Comparison of ENCODE assay signal across 12 cellular contexts in genomic region chrX:118637997-118638396, GRCh38.
DNase-seq lines count a peak whose midpoint lies in the region; ATAC-seq and TF ChIP-seq lines count a peak whose summit lies in the region.
"Had no signal": no experiment of that assay in that cellular context is flagged by ENCODE, and none has a peak within 500 bp of the region (broad histone marks: within the 10 kb centered on the region; RNA-seq: fewer than 3 reads in every experiment).

No MANE protein-coding gene starts in this region.

- TF ChIP-seq RAD21 in liver (IDR thresholded peaks at IDR 0.05): peak; percentile 75 to 80

- H3K27me3 ChIP-seq in BE2C (no peaks in the 10 kb centered on the region), liver (ENCODE audit: control insufficient read depth in 4 of 4, insufficient read depth in 4 of 4, low read length in 3 of 4) (no peaks in the 10 kb centered on the region), mesenchymal stem cell (ENCODE audit: control insufficient read depth in 1 of 2, insufficient read depth in 1 of 2, low read length in 2 of 2) (peaks cover 0 to 4% of the 10 kb centered on the region in 2 experiments)

- H3K4ac ChIP-seq in mesenchymal stem cell (ENCODE audit: low read depth in 1 of 2, low read length in 2 of 2): no peak overlapping the region

- no peak overlapping the region for H2AK5ac ChIP-seq in mesenchymal stem cell (ENCODE audit: low read length, severe bottlenecking)

- peak; percentile 27; the same call in 1 of the 2 replicates for TF ChIP-seq CTCF in BE2C (IDR thresholded peaks at IDR 0.05; ENCODE audit: low read depth, low read length)
- peak; percentile 46 for TF ChIP-seq CTCF in LNCaP clone FGC (IDR thresholded peaks at IDR 0.05; ENCODE audit: control insufficient read depth, extremely low read depth, insufficient read depth)
- peak; percentile 15 for TF ChIP-seq CTCF in cardiac fibroblast (IDR thresholded peaks at IDR 0.05; ENCODE audit: low read depth, low read length)
- TF ChIP-seq CTCF in liver (IDR thresholded peaks at IDR 0.05; ENCODE audit: low read depth, low read length, missing input control): peak; percentile 31

- H2AFZ ChIP-seq in mesenchymal stem cell (ENCODE audit: low read depth, low read length): no peak overlapping the region

- WGBS in liver: 18% methylated on average over 2 of the region's 2 CpGs
- whole genome bisulfite sequencing in mesenchymal stem cell: 79% methylated on average over 2 of the region's 2 CpGs

- no peak for ATAC-seq in HG03442 (IDR thresholded peaks at IDR 0.05; ENCODE audit: unreplicated experiment)
- ATAC-seq in GM21367 (IDR thresholded peaks at IDR 0.05; ENCODE audit: unreplicated experiment): no peak
- ATAC-seq: activated CD4-positive, CD25-positive, alpha-beta regulatory T cell treated with anti-CD3 and anti-CD28 coated beads, Interleukin-2, amount 50 U/mL, for 24 hours had no signal

- no peak overlapping the region for H3K14ac ChIP-seq in mesenchymal stem cell (ENCODE audit: low read length in 2 of 2)

- H3K18ac ChIP-seq in mesenchymal stem cell (ENCODE audit: low read depth in 1 of 2, low read length in 2 of 2): no peak overlapping the region

- DNase-seq in BE2C (no peak), LNCaP clone FGC (ENCODE audit: low read depth) (no peak), cardiac fibroblast (ENCODE audit: low read depth in 2 of 2) (peak; percentile 10 to 15), mesenchymal stem cell (no peak), iPS-NIHi11 (ENCODE audit: low spot score) (no peak)
- DNase-seq: activated naive CD4-positive, alpha-beta T cell treated with anti-CD3 and anti-CD28 coated beads, Interleukin-2, amount 10 ng/mL, durations not matched to agents 7 days and 5 days; NCI-H2081 treated with DMSO at 0.1 percent for 48 hours; Right ventricle myocardium superior had no signal

- no peaks in the 10 kb centered on the region for H3K9me3 ChIP-seq in BE2C
- H3K9me3 ChIP-seq in liver (ENCODE audit: control insufficient read depth in 4 of 4, low read length in 3 of 4): no peaks in the 10 kb centered on the region
- no peaks in the 10 kb centered on the region for H3K9me3 ChIP-seq in mesenchymal stem cell (ENCODE audit: control insufficient read depth, low read length)

- H2BK15ac ChIP-seq in mesenchymal stem cell (ENCODE audit: low read depth, poor library complexity, severe bottlenecking): no peak overlapping the region

- no peaks in the 10 kb centered on the region for H3K36me3 ChIP-seq in BE2C
- H3K36me3 ChIP-seq in liver (ENCODE audit: control insufficient read depth in 4 of 4, insufficient read depth in 3 of 4, low read depth in 1 of 4, low read length in 3 of 4): no peaks in the 10 kb centered on the region
- peaks cover 5 to 70% of the 10 kb centered on the region in 2 experiments for H3K36me3 ChIP-seq in mesenchymal stem cell (ENCODE audit: control insufficient read depth in 1 of 2, insufficient read depth in 2 of 2, low read depth in 1 of 2, low read length in 2 of 2)

- H3K79me1 ChIP-seq in mesenchymal stem cell (replicated peaks; ENCODE audit: low read length, poor library complexity, severe bottlenecking): no peaks in the 10 kb centered on the region

- no peak overlapping the region for H2BK120ac ChIP-seq in mesenchymal stem cell (ENCODE audit: low read depth, low read length)

- H3K23ac ChIP-seq in mesenchymal stem cell (ENCODE audit: low read length in 2 of 2): no peak overlapping the region

- H3K4me1 ChIP-seq in BE2C (no peaks in the 10 kb centered on the region), liver (ENCODE audit: control insufficient read depth in 4 of 4, insufficient read depth in 4 of 4, low read length in 3 of 4) (no peaks in the 10 kb centered on the region), mesenchymal stem cell (ENCODE audit: control insufficient read depth, insufficient read depth, low read depth, low read length) (no peaks in the 10 kb centered on the region)

- no peak overlapping the region for H3K4me3 ChIP-seq in BE2C (ENCODE audit: low read depth, low read length)
- H3K4me3 ChIP-seq in LNCaP clone FGC (ENCODE audit: low read depth, low read length): no peak overlapping the region
- no peak overlapping the region for H3K4me3 ChIP-seq in cardiac fibroblast (replicated peaks in 1 of 2; ENCODE audit: low read depth in 2 of 2, low read length in 2 of 2)
- no peak overlapping the region for H3K4me3 ChIP-seq in liver (ENCODE audit: low read depth in 1 of 3, low read length in 3 of 3)
- no peak overlapping the region for H3K4me3 ChIP-seq in mesenchymal stem cell (ENCODE audit: insufficient read depth in 1 of 2, low read depth in 1 of 2, low read length in 2 of 2)

- H4K8ac ChIP-seq in mesenchymal stem cell (ENCODE audit: low read length): no peak overlapping the region

- no peak overlapping the region for H2BK5ac ChIP-seq in mesenchymal stem cell (ENCODE audit: low read depth, low read length, poor library complexity, severe bottlenecking)

- no peak overlapping the region for H2BK12ac ChIP-seq in mesenchymal stem cell (ENCODE audit: low read length in 2 of 2)

- H3K9ac ChIP-seq in liver (ENCODE audit: low read depth in 1 of 2, low read length in 2 of 2): no peak overlapping the region
- H3K9ac ChIP-seq in mesenchymal stem cell (ENCODE audit: low read length): no peak overlapping the region

- no peak overlapping the region for H3K27ac ChIP-seq in liver (ENCODE audit: low read depth in 1 of 2, low read length in 2 of 2)
- no peak overlapping the region for H3K27ac ChIP-seq in mesenchymal stem cell (ENCODE audit: low read length, poor library complexity, severe bottlenecking)

- no peak overlapping the region for H3K4me2 ChIP-seq in mesenchymal stem cell (ENCODE audit: low read length, poor library complexity, severe bottlenecking)

- H4K91ac ChIP-seq in mesenchymal stem cell (ENCODE audit: low read length): no peak overlapping the region

TF ChIP-seq in liver, 16 proteins besides CTCF, POLR2A, EP300 and RAD21:
- TF ChIP-seq REST (IDR thresholded peaks at IDR 0.05) (no peak), EGR1 (IDR thresholded peaks at IDR 0.05; ENCODE audit: low read depth in 2 of 2) (no peak), ATF3 (IDR thresholded peaks at IDR 0.05) (no peak), JUND (IDR thresholded peaks at IDR 0.05) (no peak), HNF4G (IDR thresholded peaks at IDR 0.05) (no peak), FOXA1 (IDR thresholded peaks at IDR 0.05) (no peak), SP1 (IDR thresholded peaks at IDR 0.05) (no peak), HNF4A (conservative IDR thresholded peaks at IDR 0.05) (no peak), RXRA (IDR thresholded peaks at IDR 0.05) (no peak), NR2F2 (IDR thresholded peaks at IDR 0.05) (no peak), GABPA (IDR thresholded peaks at IDR 0.05 in 1 of 2, conservative IDR thresholded peaks at IDR 0.05 in 1 of 2) (no peak), YY1 (IDR thresholded peaks at IDR 0.05) (no peak), MAX (IDR thresholded peaks at IDR 0.05) (no peak), TAF1 (conservative IDR thresholded peaks at IDR 0.05) (no peak), FOXA2 (IDR thresholded peaks at IDR 0.05) (no peak), ZBTB33 (IDR thresholded peaks at IDR 0.05) (no peak)

Comparison
In these comparisons a context has a peak if more than half of its experiments do, and no peak if none do; other contexts are left out.
1. DNase-seq: peak in cardiac fibroblast (2 of 2); none in BE2C (single experiment), LNCaP clone FGC (single experiment), mesenchymal stem cell (single experiment) and iPS-NIHi11 (single experiment).
2. Peak in every context shown above with its lines, with median percentiles within 50 percentile points of each other: CTCF ChIP-seq.